23 cellular contexts compared by ENCODE assay signal in the genomic region with DNA sequence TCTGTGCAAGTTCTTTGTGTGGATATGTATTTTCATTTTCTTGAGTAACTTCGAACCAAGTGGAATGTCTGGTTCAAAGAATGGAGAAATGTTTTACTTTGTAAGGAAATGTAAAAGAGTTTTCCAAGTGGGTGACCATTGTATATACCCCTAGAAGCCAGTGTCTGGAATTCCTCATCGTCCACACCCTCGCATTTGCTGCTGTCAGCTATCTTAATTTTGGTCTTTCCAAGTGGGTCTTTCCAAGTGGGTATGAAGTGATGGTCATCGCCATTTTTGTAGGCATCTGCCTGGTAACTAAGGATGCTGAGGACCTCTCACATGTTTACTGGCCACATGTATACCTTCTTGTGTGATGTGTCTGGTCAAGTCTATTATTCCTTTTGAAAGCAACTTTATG.
"Had no signal": no experiment of that assay in that cellular context is flagged by ENCODE, and none has a peak within 500 bp of the region (broad histone marks: within the 10 kb centered on the region; RNA-seq: fewer than 3 reads in every experiment).

No MANE protein-coding gene starts in this region.

- ATAC-seq: activated CD4-positive, alpha-beta T cell treated with anti-CD3 and anti-CD28 coated beads for 36 hours; activated T-cell treated with anti-CD3 and anti-CD28 coated beads, Interleukin-2, amount 50 U/mL, for 4 hours; activated T-helper 17 cell treated with anti-CD3 and anti-CD28 coated beads, Interleukin-2, amount 50 U/mL, for 72 hours had no signal

- H3K36me3 ChIP-seq: Peyer's patch, WERI-Rb-1 had no signal

- DNase-seq: activated CD4-positive, alpha-beta memory T cell treated with anti-CD3 and anti-CD28 coated beads, Interleukin-2, amount 10 ng/mL, durations not matched to agents 7 days and 5 days; activated CD4-positive, alpha-beta T cell treated with anti-CD3 and anti-CD28 coated beads for 36 hours; activated CD4-positive, alpha-beta T cell treated with anti-CD3 and anti-CD28 coated beads, Interleukin-2, amount 50 U/mL, for 1 hour; activated gamma-delta T cell; activated naive CD4-positive, alpha-beta T cell treated with anti-CD3 and anti-CD28 coated beads for 36 hours; activated T-cell treated with anti-CD3 and anti-CD28 coated beads, Interleukin-2, amount 50 U/mL, for 4 hours; amygdala; KG1; NCI-H1092 treated with DMSO at 0.1 percent for 48 hours; NCI-H1417 treated with DMSO at 0.1 percent for 48 hours; NCI-H1694; NCI-H2029; NCI-H2107; NCI-H226; NCI-H526; NCI-H82; OCI-M1; SIG-M5; T-helper 1 cell; WERI-Rb-1 had no signal

- H3K27me3 ChIP-seq: Peyer's patch had no signal

- H3K4me1 ChIP-seq: Peyer's patch had no signal

- H3K4me3 ChIP-seq: Peyer's patch, SK-N-MC had no signal

- H3K9me3 ChIP-seq: Peyer's patch had no signal

- H3K27ac ChIP-seq: Peyer's patch, SK-N-MC, WERI-Rb-1 had no signal
